21 cellular contexts compared by ENCODE assay signal in the genomic region with DNA sequence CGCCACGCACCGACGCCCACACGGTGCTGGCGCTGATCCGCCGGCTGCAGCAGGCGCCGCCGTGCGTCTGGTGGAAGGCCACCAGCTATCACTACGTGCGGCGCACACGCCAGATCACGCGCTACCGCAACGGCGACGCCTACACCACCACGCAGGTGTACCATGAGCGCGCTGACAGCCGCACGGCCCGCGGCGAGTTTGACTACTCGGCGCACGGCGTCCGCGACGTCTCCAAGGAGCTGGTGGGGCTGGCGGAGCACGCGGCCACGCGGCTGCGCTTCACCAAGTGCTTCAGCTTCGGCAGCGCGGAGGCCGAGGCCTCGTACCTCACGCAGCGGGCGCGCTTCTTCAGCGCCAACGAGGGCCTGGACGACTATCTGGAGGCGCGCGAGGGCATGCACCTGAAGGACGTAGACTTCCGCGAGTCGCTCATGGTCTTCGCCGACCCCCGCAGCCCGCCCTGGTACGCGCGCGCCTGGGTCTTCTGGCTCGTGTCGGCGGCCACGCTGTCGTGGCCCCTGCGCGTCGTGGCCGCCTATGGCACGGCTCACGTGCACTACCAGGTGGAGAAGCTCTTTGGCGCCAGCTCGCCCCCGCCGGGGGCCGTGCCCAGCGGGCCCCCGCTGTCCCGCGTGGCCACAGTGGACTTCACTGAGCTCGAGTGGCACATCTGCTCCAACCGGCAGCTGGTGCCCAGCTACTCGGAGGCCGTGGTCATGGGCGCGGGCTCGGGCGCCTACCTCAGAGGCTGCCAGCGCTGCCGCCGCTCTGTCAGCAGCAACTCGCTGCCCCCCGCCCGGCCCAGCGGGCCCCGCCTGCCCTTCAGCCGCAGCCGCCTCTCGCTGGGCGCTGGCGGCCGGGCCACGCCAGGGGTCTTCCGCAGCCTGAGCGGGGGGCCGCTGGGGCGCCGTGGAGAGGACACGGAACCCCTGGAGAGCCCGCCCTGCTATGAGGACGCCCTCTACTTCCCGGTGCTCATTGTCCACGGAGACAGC. TPM values are rescaled to one million over a fixed set of nuclear protein-coding genes. Genes with fewer than 3 reads are reported as not detected.
"Had no signal": no experiment of that assay in that cellular context is flagged by ENCODE, and none has a peak within 500 bp of the region (broad histone marks: within the 10 kb centered on the region; RNA-seq: fewer than 3 reads in every experiment).

No MANE protein-coding gene starts in this region.

- H3K36me3 Mint-ChIP-seq: natural killer cell treated with Interleukin-12 subunit alpha and Interleukin-12 subunit beta and Interleukin-15 and Interleukin-18, amount 100 ng/mL, for 72 hours; stimulated activated naive B cell treated with anti-CD40 and anti-IgM and Interleukin-4, amounts not matched to agents 10 μg/mL and 1 μg/mL and 100 μg/mL, for 72 hours had no signal

- ATAC-seq: heart left ventricle; left colon; left ventricle myocardium superior; natural killer cell treated with Interleukin-12 subunit alpha and Interleukin-12 subunit beta and Interleukin-15 and Interleukin-18, amount 100 ng/mL, for 72 hours; stimulated activated naive B cell treated with anti-CD40 and anti-IgM and Interleukin-4, amounts not matched to agents 10 μg/mL and 1 μg/mL and 100 μg/mL, for 72 hours; upper lobe of right lung had no signal

- H3K27ac Mint-ChIP-seq: dendritic cell treated with granulocyte-macrophage colony-stimulating factor and Interleukin-4, amounts not matched to agents 40 ng/mL and 50 ng/mL, for 4 days; natural killer cell treated with Interleukin-12 subunit alpha and Interleukin-12 subunit beta and Interleukin-15 and Interleukin-18, amount 100 ng/mL, for 72 hours; stimulated activated naive B cell treated with anti-CD40 and anti-IgM and Interleukin-4, amounts not matched to agents 10 μg/mL and 1 μg/mL and 100 μg/mL, for 72 hours had no signal

- H3K9me3 ChIP-seq: heart left ventricle, sigmoid colon, tibial nerve, upper lobe of right lung, vagina had no signal

- H3K9me3 Mint-ChIP-seq: dendritic cell treated with granulocyte-macrophage colony-stimulating factor and Interleukin-4, amounts not matched to agents 40 ng/mL and 50 ng/mL, for 4 days; natural killer cell treated with Interleukin-12 subunit alpha and Interleukin-12 subunit beta and Interleukin-15 and Interleukin-18, amount 100 ng/mL, for 72 hours; stimulated activated naive B cell treated with anti-CD40 and anti-IgM and Interleukin-4, amounts not matched to agents 10 μg/mL and 1 μg/mL and 100 μg/mL, for 72 hours had no signal

- FAIRE-seq: colon had no signal

- H3K36me3 ChIP-seq: heart left ventricle, sigmoid colon, tibial nerve, upper lobe of right lung, vagina had no signal

- DNase-seq: effector CD4-positive, alpha-beta T cell; foreskin melanocyte; heart left ventricle; hippocampal formation; left colon; left ventricle myocardium superior; mesenchymal stem cell; midbrain; sigmoid colon; stimulated activated CD4-positive, alpha-beta T cell treated with anti-CD3 and anti-CD28 coated beads, Interleukin-2, amount 100 ng/mL, for 24 hours; stimulated activated CD4-positive, alpha-beta T cell treated with anti-CD3 and anti-CD28 coated beads, Interleukin-4, amount 100 ng/mL, for 4 hours; stimulated activated naive B cell treated with anti-CD40 and anti-IgM and Interleukin-4, amounts not matched to agents 10 μg/mL and 1 μg/mL and 100 μg/mL, for 72 hours; upper lobe of right lung had no signal

- H3K4me3 Mint-ChIP-seq: dendritic cell treated with granulocyte-macrophage colony-stimulating factor and Interleukin-4, amounts not matched to agents 40 ng/mL and 50 ng/mL, for 4 days; natural killer cell treated with Interleukin-12 subunit alpha and Interleukin-12 subunit beta and Interleukin-15 and Interleukin-18, amount 100 ng/mL, for 72 hours; stimulated activated naive B cell treated with anti-CD40 and anti-IgM and Interleukin-4, amounts not matched to agents 10 μg/mL and 1 μg/mL and 100 μg/mL, for 72 hours had no signal

- H3K27ac ChIP-seq: heart left ventricle, sigmoid colon, skin epidermis, tibial nerve, upper lobe of right lung, vagina had no signal

- H3K4me3 ChIP-seq: heart left ventricle, lung, sigmoid colon, skin epidermis, tibial nerve, upper lobe of right lung, vagina had no signal

RNA-seq across cellular contexts. Expression of a gene that starts 3.2 kb away (rescaled TPM):
- total RNA-seq: natural killer cell treated with Interleukin-12 subunit alpha and Interleukin-12 subunit beta and Interleukin-15 and Interleukin-18, amount 100 ng/mL, for 72 hours; pulmonary artery endothelial cell; tibial nerve had no signal

RNA-seq across cellular contexts. Expression of a gene that starts 16.9 kb away (rescaled TPM):
- total RNA-seq: left ventricle myocardium superior, tibial nerve had no signal

RNA-seq across cellular contexts. Expression of a gene that starts 21.9 kb away (rescaled TPM):
- total RNA-seq: pulmonary artery endothelial cell had no signal
